ENCODE assay signal across 10 cellular contexts in the genomic region with DNA sequence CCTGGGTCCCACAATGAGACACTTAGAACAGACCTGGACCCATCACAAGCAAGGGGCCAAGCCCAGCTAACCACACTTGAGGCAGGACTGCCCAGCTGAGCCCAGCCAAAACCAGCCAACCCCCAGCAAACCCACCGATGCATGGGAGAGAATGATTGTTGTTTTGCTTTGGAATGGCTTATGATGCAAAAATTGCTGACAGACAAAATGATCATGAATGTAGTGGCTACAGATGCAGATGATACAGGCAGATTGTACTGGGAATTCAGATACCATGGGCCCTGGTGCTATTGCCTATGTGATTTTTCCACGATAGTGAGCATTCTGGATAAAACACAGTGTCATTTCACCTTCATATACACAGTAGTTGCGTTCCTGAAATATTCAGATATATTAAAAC.
"Had no signal": no experiment of that assay in that cellular context is flagged by ENCODE, and none has a peak within 500 bp of the region (broad histone marks: within the 10 kb centered on the region; RNA-seq: fewer than 3 reads in every experiment).

No MANE protein-coding gene starts in this region.

- H3K4me3 ChIP-seq: GM23248 had no signal

- H3K4me2 ChIP-seq: KMS-11 had no signal

- DNase-seq: GM23248, H9, HCEC 1CT, IMR-90, Karpas-422, KBM-7 had no signal

- H3K9me3 Mint-ChIP-seq: H9 had no signal

- H3K4me3 Mint-ChIP-seq: H9 had no signal

- H2AFZ ChIP-seq: GM23248 had no signal

- H3K9ac ChIP-seq: GM23248, KMS-11 had no signal

- H3K27ac Mint-ChIP-seq: H9 had no signal

- FAIRE-seq: H1, H54 had no signal

- H3K27ac ChIP-seq: GM23248, HL-60, KMS-11 had no signal
